Comparison of ENCODE assay signal across 9 cellular contexts in the genomic region with DNA sequence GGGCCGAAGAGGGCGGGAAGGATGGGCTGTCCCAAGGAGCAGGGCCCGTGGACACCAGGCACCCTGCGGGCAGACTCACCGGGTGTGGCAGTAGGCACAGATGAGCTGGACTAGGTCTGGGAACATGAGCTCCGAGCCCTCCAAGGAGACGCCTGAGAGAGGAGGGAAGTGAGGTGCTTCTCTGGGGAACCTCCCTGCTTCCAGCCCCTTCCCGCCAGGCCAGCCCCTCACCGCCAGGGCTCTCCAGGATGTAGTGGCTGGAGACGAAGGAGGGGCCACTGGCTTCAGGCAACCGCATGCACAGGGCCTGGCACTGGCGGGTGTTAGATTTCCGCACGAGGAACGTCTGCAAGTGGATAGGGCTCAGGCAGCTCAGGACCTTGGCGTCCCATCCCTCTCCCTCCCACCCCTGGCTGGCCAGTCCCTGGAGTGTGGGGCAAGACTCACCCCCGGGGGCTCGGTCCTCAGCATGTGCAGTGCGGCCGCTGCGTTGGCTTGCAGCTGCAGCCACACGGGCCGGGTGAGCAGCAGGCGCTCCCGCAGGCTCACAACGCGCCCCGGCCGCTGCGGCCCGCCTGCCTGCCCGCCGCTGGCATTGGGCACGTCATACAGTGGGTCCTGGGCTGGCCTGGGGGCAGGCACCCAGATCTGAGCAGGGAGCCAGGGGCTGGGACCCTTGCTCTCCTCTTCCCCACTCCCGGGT. TPM values are rescaled to one million over a fixed set of nuclear protein-coding genes. Genes with fewer than 3 reads are reported as not detected.
DNase-seq lines count a peak whose midpoint lies in the region; ATAC-seq, FAIRE-seq and TF ChIP-seq lines count a peak whose summit lies in the region.
"Had no signal": no experiment of that assay in that cellular context is flagged by ENCODE, and none has a peak within 500 bp of the region (broad histone marks: within the 10 kb centered on the region; RNA-seq: fewer than 3 reads in every experiment).

No MANE protein-coding gene starts in this region.

- H3K9ac ChIP-seq in IMR-90 (ENCODE audit: low read depth, low read length) = peak overlapping the region; percentile 72
- peak overlapping the region in 1 of 2 experiments; percentile 80; a peak in 2 of 4 replicates for H3K9ac ChIP-seq in K562 (ENCODE audit: insufficient read depth in 1 of 2, low read depth in 2 of 2, low read length in 2 of 2)
- H3K9ac ChIP-seq in iPS-20b (ENCODE audit: low read depth, low read length) = no peak overlapping the region; the same call in 1 of the 2 replicates

- DNase-seq in BJ (ENCODE audit: low read depth) = no peak
- peak; percentile 59 for DNase-seq in IMR-90
- peak in 1 of 4 experiments; percentile 9 for DNase-seq in K562 (ENCODE audit: extremely low read depth in 1 of 4, low spot score in 3 of 4)
- no peak for DNase-seq in small intestine
- DNase-seq in COR-L47 (lab: John Stamatoyannopoulos, UW) = no peak

- POLR2A ChIA-PET in BJ (lab: Charles Lee) (interaction anchor here (0.7 to 2.9 kb wide), 4 partner anchors 19 to 316 kb away, joined by 3 to 34 read pairs (median 3); a partner anchor contains a TSS), IMR-90 (lab: Charles Lee; ENCODE audit: unreplicated experiment) (interaction anchor here (0.6 to 2.2 kb wide), 5 partner anchors 9 to 308 kb away, joined by 3 to 23 read pairs (median 5); a partner anchor contains a TSS), K562 (lab: Yijun Ruan, JAX) (interaction anchor here (0.6 to 1.3 kb wide), 9 partner anchors 9 to 728 kb away, joined by 3 to 6 read pairs (median 3); a partner anchor contains a TSS)

- BruUV-seq in IMR-90 (replicated peaks; lab: Mats Ljungman, UMichigan) = no TSS peak
- no TSS peak for BruUV-seq in K562 (replicated peaks; lab: Mats Ljungman, UMichigan)

- WGBS in IMR-90 (ENCODE audit: extremely low coverage in 2 of 2, insufficient read length in 1 of 2), 2 experiments = 5% methylated on average over 20 of the region's 35 CpGs; no CpG with 5 or more reads in 1 of the 2 experiments
- WGBS in K562 (ENCODE audit: insufficient coverage, low coverage, missing lambda C conversion rate) = 45% methylated on average over 24 of the region's 35 CpGs
- WGBS in small intestine, 3 donors = 9 to 19% (median 13%) methylated on average over 31 to 35 of the region's 35 CpGs

- H3K4ac ChIP-seq in IMR-90 (ENCODE audit: low read depth, low read length) = peak overlapping the region; percentile 97

- dilution Hi-C loops in IMR-90 (cut with HindIII; ENCODE audit: low sequenced_read_pairs, unreplicated experiment) = no loop called here

- H3K4me3 ChIP-seq in BJ (ENCODE audit: low read depth, low read length) (peak overlapping the region; percentile 78), IMR-90 (ENCODE audit: insufficient read depth, low read depth, low read length) (peak overlapping the region; percentile 60), K562 (no peak overlapping the region), iPS-20b (ENCODE audit: low read length) (peak overlapping the region; percentile 67), small intestine (ENCODE audit: low read depth in 1 of 2, low read length in 2 of 2) (peak overlapping the region; percentile 65 to 71)

- FAIRE-seq in K562 (lab: Jason Lieb, UNC) (no peak), small intestine (lab: Jason Lieb, UNC) (no peak)
- FAIRE-seq: islet of Langerhans had no signal

- peaks cover 23% of the 10 kb centered on the region for H3K4me1 ChIP-seq in IMR-90 (ENCODE audit: control insufficient read depth, insufficient read depth, low read length)
- peaks cover 9 to 59% of the 10 kb centered on the region in 2 experiments for H3K4me1 ChIP-seq in K562 (replicated peaks in 1 of 2; ENCODE audit: control insufficient read depth in 2 of 2, insufficient read depth in 2 of 2, low read length in 2 of 2)
- H3K4me1 ChIP-seq in iPS-20b (ENCODE audit: insufficient read depth, low read length) = peaks cover 3% of the 10 kb centered on the region; the same call in 1 of the 2 replicates
- no peaks in the 10 kb centered on the region for H3K4me1 ChIP-seq in small intestine (ENCODE audit: control insufficient read depth in 2 of 2, insufficient read depth in 1 of 2, low read depth in 1 of 2, low read length in 1 of 2)

- CTCF ChIA-PET in BJ (lab: Yijun Ruan, JAX) (interaction anchor here (0.6 to 8.7 kb wide), 19 partner anchors 9 to 82 kb away, joined by 3 to 201 read pairs (median 5); a partner anchor contains a TSS), IMR-90 (lab: Yijun Ruan, JAX) (interaction anchor here (0.6 to 2.1 kb wide), 6 partner anchors 10 to 53 kb away, joined by 3 to 17 read pairs (median 4); a partner anchor contains a TSS), K562 (lab: Yijun Ruan, JAX; ENCODE audit: low intra/inter-chr PET ratio) (interaction anchor here (0.6 to 1.7 kb wide), 2 partner anchors 24 to 446 kb away, joined by 4 to 8 read pairs; no protein-coding TSS in a partner anchor)

- peak overlapping the region; percentile 90 for H2AK5ac ChIP-seq in IMR-90 (ENCODE audit: low read depth, low read length)

- peak overlapping the region; percentile 83 for H3K56ac ChIP-seq in IMR-90 (ENCODE audit: extremely low read depth, insufficient read depth, low read length)

- H3K4me2 ChIP-seq in IMR-90 (ENCODE audit: low read depth, low read length) = peak overlapping the region; percentile 92
- no peak overlapping the region; the same call in 1 of the 2 replicates for H3K4me2 ChIP-seq in K562 (ENCODE audit: insufficient read depth, low read length)

- H3K14ac ChIP-seq in IMR-90 (replicated peaks; ENCODE audit: low read depth, low read length) = peak overlapping the region; percentile 95

- H3K36me3 ChIP-seq in BJ (ENCODE audit: control insufficient read depth, insufficient read depth, low read length) = peaks cover 37% of the 10 kb centered on the region
- peaks cover 33% of the 10 kb centered on the region for H3K36me3 ChIP-seq in IMR-90 (ENCODE audit: control insufficient read depth, insufficient read depth, low read length)
- peaks cover 35% of the 10 kb centered on the region; the same call in 1 of the 3 replicates for H3K36me3 ChIP-seq in K562 (ENCODE audit: control insufficient read depth, insufficient read depth, low read length)
- H3K36me3 ChIP-seq in iPS-20b (ENCODE audit: insufficient read depth, low read depth, low read length) = peaks cover 16% of the 10 kb centered on the region
- peaks cover 0 to 8% of the 10 kb centered on the region in 2 donors for H3K36me3 ChIP-seq in small intestine (ENCODE audit: control insufficient read depth in 2 of 2, insufficient read depth in 2 of 2, low read length in 2 of 2)

- no peaks in the 10 kb centered on the region for H3K9me1 ChIP-seq in IMR-90 (ENCODE audit: insufficient read depth, low read length)
- no peaks in the 10 kb centered on the region for H3K9me1 ChIP-seq in K562 (ENCODE audit: control insufficient read depth, insufficient read depth, low read length)

- peak overlapping the region; percentile 53 for H2BK20ac ChIP-seq in IMR-90 (ENCODE audit: low read depth, low read length)

- H3K18ac ChIP-seq in IMR-90 (ENCODE audit: low read depth, low read length) = peak overlapping the region; percentile 67

- peak overlapping the region; percentile 63 to 79; a peak in 3 of 4 replicates for H4K8ac ChIP-seq in IMR-90 (ENCODE audit: low read depth in 2 of 2, low read length in 2 of 2)

- TF ChIP-seq CTCF in BJ (IDR thresholded peaks at IDR 0.05; ENCODE audit: insufficient read depth, low read depth, low read length) (peak; percentile 8; the same call in 1 of the 2 replicates), IMR-90 (conservative IDR thresholded peaks at IDR 0.05; ENCODE audit: low read depth, low read length) (no peak), K562 (IDR thresholded peaks at IDR 0.05 in 2 of 3, conservative IDR thresholded peaks at IDR 0.05 in 1 of 3; ENCODE audit: insufficient read depth in 2 of 3, low read depth in 1 of 3, low read length in 3 of 3) (no peak)

- in situ Hi-C loops in IMR-90 (cut with MboI; ENCODE audit: low sequenced_read_pairs) (no loop called here), K562 (cut with MboI) (no loop called here)

- peaks cover 21% of the 10 kb centered on the region for H4K20me1 ChIP-seq in IMR-90 (ENCODE audit: insufficient read depth, low read length)
- peaks cover 3% of the 10 kb centered on the region; the same call in 1 of the 2 replicates for H4K20me1 ChIP-seq in K562 (replicated peaks; ENCODE audit: control insufficient read depth, insufficient read depth, low read length)

- peak overlapping the region; percentile 69; the same call in 1 of the 2 replicates for H4K5ac ChIP-seq in IMR-90 (ENCODE audit: low read depth, low read length)

- H3K79me2 ChIP-seq in K562 (ENCODE audit: control insufficient read depth, insufficient read depth, low read length) = no peaks in the 10 kb centered on the region

- peak overlapping the region; percentile 83 for H2AFZ ChIP-seq in IMR-90 (replicated peaks; ENCODE audit: low read length, poor library complexity)
- no peak overlapping the region for H2AFZ ChIP-seq in K562 (ENCODE audit: low read depth, low read length)

- H2BK15ac ChIP-seq in IMR-90 (ENCODE audit: low read depth, low read length) = peak overlapping the region; percentile 54; the same call in 2 of the 3 replicates

- peak overlapping the region; percentile 97 for H2BK5ac ChIP-seq in IMR-90 (ENCODE audit: low read depth, low read length, poor library complexity, severe bottlenecking)

- TF ChIP-seq RAD21 in IMR-90 (IDR thresholded peaks at IDR 0.05; ENCODE audit: low read length) (no peak), K562 (CRISPR knock-in tag; conservative IDR thresholded peaks at IDR 0.05 in 1 of 2, IDR thresholded peaks at IDR 0.05 in 1 of 2) (no peak)

- H3K27ac ChIP-seq in IMR-90 (ENCODE audit: insufficient read depth, low read length) (peak overlapping the region; percentile 89), K562 (ENCODE audit: extremely low read depth, low read depth, low read length) (no peak overlapping the region), iPS-20b (ENCODE audit: low read length) (no peak overlapping the region), small intestine (ENCODE audit: low read depth in 1 of 2, low read length in 1 of 2) (peak overlapping the region; percentile 55 to 86)

- H3K9me3 ChIP-seq in IMR-90 (ENCODE audit: control insufficient read depth, insufficient read depth, low read length) (no peaks in the 10 kb centered on the region), K562 (replicated peaks; ENCODE audit: control insufficient read depth, insufficient read depth, low read depth, low read length) (no peaks in the 10 kb centered on the region), iPS-20b (ENCODE audit: insufficient read depth, low read depth, low read length) (no peaks in the 10 kb centered on the region), small intestine (ENCODE audit: control insufficient read depth, low read depth) (no peaks in the 10 kb centered on the region)

- peak overlapping the region; percentile 97 for H3K23ac ChIP-seq in IMR-90 (ENCODE audit: low read depth, low read length)

- H3K79me1 ChIP-seq in IMR-90 (ENCODE audit: low read depth in 1 of 2, low read length in 2 of 2) = peaks cover 5 to 42% of the 10 kb centered on the region in 2 experiments; a peak in 3 of 4 replicates

- intact Hi-C loops in IMR-90 (cut with micrococcal nuclease) = loop anchor here (1.0 kb wide), 3 partner anchors 23 to 113 kb away; no protein-coding TSS in a partner anchor
- intact Hi-C loops in K562 (cut with micrococcal nuclease) = loop anchor here (1.0 kb wide), 1 partner anchor 23 kb away; no protein-coding TSS in a partner anchor

- TF ChIP-seq POLR2A in IMR-90 (IDR thresholded peaks at IDR 0.05; ENCODE audit: low read depth, low read length) (no peak), K562 (conservative IDR thresholded peaks at IDR 0.05) (no peak)

- no peak for TF ChIP-seq EP300 in K562 (IDR thresholded peaks at IDR 0.05; ENCODE audit: low read length)

- peak overlapping the region; percentile 99 for H2AK9ac ChIP-seq in IMR-90 (replicated peaks; ENCODE audit: low read depth, low read length, poor library complexity)

- H2BK120ac ChIP-seq in IMR-90 (ENCODE audit: low read depth, low read length) = peak overlapping the region; percentile 91

- peak overlapping the region; percentile 90 for H4K91ac ChIP-seq in IMR-90 (ENCODE audit: insufficient read depth, low read depth, low read length)

- H3K27me3 ChIP-seq in BJ (ENCODE audit: control insufficient read depth, insufficient read depth, low read length) (no peaks in the 10 kb centered on the region), IMR-90 (ENCODE audit: control insufficient read depth, insufficient read depth, low read length) (no peaks in the 10 kb centered on the region), K562 (ENCODE audit: control insufficient read depth in 2 of 2, insufficient read depth in 2 of 2, low read length in 2 of 2) (no peaks in the 10 kb centered on the region), iPS-20b (ENCODE audit: insufficient read depth, low read length) (peaks cover 12% of the 10 kb centered on the region), small intestine (ENCODE audit: control insufficient read depth in 2 of 2, insufficient read depth in 2 of 2, low read length in 2 of 2) (no peaks in the 10 kb centered on the region)

- ATAC-seq in IMR-90 (ENCODE audit: low read depth) (peak; percentile 25), K562 (no peak), HG02970 (IDR thresholded peaks at IDR 0.05; ENCODE audit: low FRiP score, unreplicated experiment) (no peak), HG03571 (IDR thresholded peaks at IDR 0.05; ENCODE audit: unreplicated experiment) (no peak)

RNA-seq across cellular contexts. Expression of a gene that starts 0.6 kb away (rescaled TPM):
- polyA plus RNA-seq in BJ (2011; rRNA removed) (6.3 and 9.2 TPM in 2 replicates), IMR-90 (2012; rRNA removed) (20.8 and 27.1 TPM in 2 replicates), K562 (2011; rRNA removed) (0.20 and 0.35 TPM in 2 replicates), K562 (2014; fragmentation: Illumina TruSeq; extraction: Trizol) (0.36 and 0.43 TPM in 2 replicates), K562 (2014; fragmentation: Nextera tagmentation; extraction: Ambion mirVana) (under 1 TPM in 1 of 2 experiments, not detected in 1; 0.01 TPM), K562 (2014; rRNA removed) (0.26 and 0.48 TPM in 2 replicates), small intestine (1 to 10 TPM; 5.8 to 9.6 (median 7.3) TPM)
- 5.4 and 5.8 TPM in 2 replicates for polyA minus RNA-seq in BJ (2011; rRNA and poly(A)+ RNA removed)
- total RNA-seq in IMR-90 (2012; rRNA removed) (9.9 and 10.6 TPM in 2 replicates), K562 (2014; rRNA removed) (0.73 and 0.90 TPM in 2 replicates), K562 (2014; rRNA removed; fragmentation: Illumina TruSeq; extraction: Trizol) (0.25 TPM in 1 of 2 replicates, not detected in the other), K562 (2015; rRNA removed; fragmentation: Illumina TruSeq; extraction: Trizol) (0.34 and 0.47 TPM in 2 replicates), K562 (2021) (0.40 and 1.2 TPM in 2 replicates)
- polyA plus RNA-seq in IMR-90 (2012; cell fraction: cytosol; rRNA removed) = 19.8 and 26.9 TPM in 2 replicates
- 58.8 and 120 TPM in 2 replicates for polyA plus RNA-seq in IMR-90 (2012; cell fraction: nucleus; rRNA removed; ENCODE audit: low replicate concordance)
- 0.74 and 1.8 TPM in 2 replicates for total RNA-seq in K562 (2011; cell fraction: chromatin; rRNA removed; ENCODE audit: low replicate concordance)
- total RNA-seq in K562 (2011; cell fraction: nucleolus; rRNA removed) = 0.79 and 1.2 TPM in 2 replicates
- 1.1 and 1.2 TPM in 2 replicates for total RNA-seq in K562 (2011; cell fraction: nucleoplasm; rRNA removed)
- 0.21 and 1.2 TPM in 2 replicates for polyA plus RNA-seq in K562 (2011; cell fraction: cytosol; rRNA removed)
- 2.0 and 3.7 TPM in 2 replicates for polyA plus RNA-seq in K562 (2011; cell fraction: nucleus; rRNA removed)
- 0.76 and 1.3 TPM in 2 replicates for polyA plus RNA-seq in K562 (2012)
- 0.15 TPM in 1 of 2 replicates, not detected in the other for polyA minus RNA-seq in K562 (2011; rRNA and poly(A)+ RNA removed)
- polyA minus RNA-seq in K562 (2011; cell fraction: cytosol; rRNA and poly(A)+ RNA removed) = 0.29 and 1.3 TPM in 2 replicates
- 0.67 and 1.2 TPM in 2 replicates for polyA minus RNA-seq in K562 (2011; cell fraction: nucleus; rRNA and poly(A)+ RNA removed)

RNA-seq across cellular contexts. Expression of a gene that starts 9.2 kb away (rescaled TPM):
- 36.7 and 46.3 TPM in 2 replicates for polyA plus RNA-seq in BJ (2011; rRNA removed)
- 8.2 and 9.1 TPM in 2 replicates for polyA minus RNA-seq in BJ (2011; rRNA and poly(A)+ RNA removed)
- total RNA-seq in IMR-90 (2012; rRNA removed) = 57.9 and 67.2 TPM in 2 replicates
- 48.3 and 51.9 TPM in 2 replicates for polyA plus RNA-seq in IMR-90 (2012; rRNA removed)
- 38.2 and 49.5 TPM in 2 replicates for polyA plus RNA-seq in IMR-90 (2012; cell fraction: cytosol; rRNA removed)
- polyA plus RNA-seq in IMR-90 (2012; cell fraction: nucleus; rRNA removed; ENCODE audit: low replicate concordance) = 43.6 and 65.0 TPM in 2 replicates
- total RNA-seq in K562 (2011; cell fraction: chromatin; rRNA removed; ENCODE audit: low replicate concordance) = 15.8 and 32.2 TPM in 2 replicates
- 24.8 and 25.1 TPM in 2 replicates for total RNA-seq in K562 (2011; cell fraction: nucleolus; rRNA removed)
- 14.6 and 20.0 TPM in 2 replicates for total RNA-seq in K562 (2011; cell fraction: nucleoplasm; rRNA removed)
- 76.9 and 78.8 TPM in 2 replicates for total RNA-seq in K562 (2014; rRNA removed)
- total RNA-seq in K562 (2014; rRNA removed; fragmentation: Illumina TruSeq; extraction: Trizol) = 23.2 and 31.8 TPM in 2 replicates
- total RNA-seq in K562 (2015; rRNA removed; fragmentation: Illumina TruSeq; extraction: Trizol) = 59.9 and 65.3 TPM in 2 replicates
- total RNA-seq in K562 (2021) = 47.4 and 47.6 TPM in 2 replicates
- polyA plus RNA-seq in K562 (2011; rRNA removed) = 29.3 and 33.4 TPM in 2 replicates
- polyA plus RNA-seq in K562 (2011; cell fraction: cytosol; rRNA removed) = 31.7 and 54.1 TPM in 2 replicates
- polyA plus RNA-seq in K562 (2011; cell fraction: nucleus; rRNA removed) = 33.9 and 46.0 TPM in 2 replicates
- polyA plus RNA-seq in K562 (2012) = 41.0 and 43.8 TPM in 2 replicates
- 33.3 and 44.6 TPM in 2 replicates for polyA plus RNA-seq in K562 (2014; fragmentation: Illumina TruSeq; extraction: Trizol)
- 1 to 10 TPM; 2.2 to 4.5 TPM for polyA plus RNA-seq in K562 (2014; fragmentation: Nextera tagmentation; extraction: Ambion mirVana)
- 65.5 and 67.8 TPM in 2 replicates for polyA plus RNA-seq in K562 (2014; rRNA removed)
- 10.6 and 12.7 TPM in 2 replicates for polyA minus RNA-seq in K562 (2011; rRNA and poly(A)+ RNA removed)
- 6.5 and 12.8 TPM in 2 replicates for polyA minus RNA-seq in K562 (2011; cell fraction: cytosol; rRNA and poly(A)+ RNA removed)
- polyA minus RNA-seq in K562 (2011; cell fraction: nucleus; rRNA and poly(A)+ RNA removed) = 7.0 and 10.6 TPM in 2 replicates
- polyA plus RNA-seq in small intestine = 10 to 100 TPM; 72.2 to 77.5 (median 73.2) TPM

RNA-seq across cellular contexts. Expression of a gene that starts 11.7 kb away (rescaled TPM):
- 12.7 and 16.8 TPM in 2 replicates for polyA plus RNA-seq in BJ (2011; rRNA removed)
- 1.9 and 2.0 TPM in 2 replicates for polyA minus RNA-seq in BJ (2011; rRNA and poly(A)+ RNA removed)
- 10.6 and 13.9 TPM in 2 replicates for total RNA-seq in IMR-90 (2012; rRNA removed)
- polyA plus RNA-seq in IMR-90 (2012; rRNA removed) = 18.4 and 20.5 TPM in 2 replicates
- polyA plus RNA-seq in IMR-90 (2012; cell fraction: cytosol; rRNA removed) = 16.5 and 24.6 TPM in 2 replicates
- polyA plus RNA-seq in IMR-90 (2012; cell fraction: nucleus; rRNA removed; ENCODE audit: low replicate concordance) = 8.5 and 9.5 TPM in 2 replicates
- total RNA-seq in K562 (2011; cell fraction: chromatin; rRNA removed; ENCODE audit: low replicate concordance) = 2.6 and 5.4 TPM in 2 replicates
- total RNA-seq in K562 (2011; cell fraction: nucleolus; rRNA removed) = 9.3 and 11.3 TPM in 2 replicates
- total RNA-seq in K562 (2011; cell fraction: nucleoplasm; rRNA removed) = 6.2 and 6.6 TPM in 2 replicates
- total RNA-seq in K562 (2014; rRNA removed) = 9.5 and 11.7 TPM in 2 replicates
- 3.7 TPM in 2 replicates for total RNA-seq in K562 (2014; rRNA removed; fragmentation: Illumina TruSeq; extraction: Trizol)
- total RNA-seq in K562 (2015; rRNA removed; fragmentation: Illumina TruSeq; extraction: Trizol) = 6.6 and 7.4 TPM in 2 replicates
- total RNA-seq in K562 (2021) = 8.6 and 8.7 TPM in 2 replicates
- 3.4 and 4.6 TPM in 2 replicates for polyA plus RNA-seq in K562 (2011; rRNA removed)
- 4.2 and 7.4 TPM in 2 replicates for polyA plus RNA-seq in K562 (2011; cell fraction: cytosol; rRNA removed)
- 3.3 and 3.4 TPM in 2 replicates for polyA plus RNA-seq in K562 (2011; cell fraction: nucleus; rRNA removed)
- polyA plus RNA-seq in K562 (2012) = 11.4 and 15.9 TPM in 2 replicates
- 3.8 and 5.6 TPM in 2 replicates for polyA plus RNA-seq in K562 (2014; fragmentation: Illumina TruSeq; extraction: Trizol)
- 1 to 10 TPM in 1 of 2 experiments, under 1 TPM in 1; 0.86 to 1.2 TPM for polyA plus RNA-seq in K562 (2014; fragmentation: Nextera tagmentation; extraction: Ambion mirVana)
- polyA plus RNA-seq in K562 (2014; rRNA removed) = 5.7 and 6.8 TPM in 2 replicates
- polyA minus RNA-seq in K562 (2011; rRNA and poly(A)+ RNA removed) = 2.1 and 3.4 TPM in 2 replicates
- polyA minus RNA-seq in K562 (2011; cell fraction: cytosol; rRNA and poly(A)+ RNA removed) = 3.1 and 4.9 TPM in 2 replicates
- polyA minus RNA-seq in K562 (2011; cell fraction: nucleus; rRNA and poly(A)+ RNA removed) = 1.5 and 2.1 TPM in 2 replicates
- polyA plus RNA-seq in small intestine = 10 to 100 TPM; 12.2 to 25.0 (median 16.5) TPM

RNA-seq across cellular contexts. Expression of a gene that starts 18.8 kb away (rescaled TPM):
- polyA plus RNA-seq in BJ (2011; rRNA removed) (83.0 and 180 TPM in 2 replicates), IMR-90 (2012; rRNA removed) (209 and 223 TPM in 2 replicates), K562 (2011; rRNA removed) (not detected in 2 replicates), K562 (2014; fragmentation: Illumina TruSeq; extraction: Trizol) (not detected in 2 replicates), K562 (2014; fragmentation: Nextera tagmentation; extraction: Ambion mirVana) (not detected), K562 (2014; rRNA removed) (not detected in 2 replicates), small intestine (10 to 100 TPM in 1 of 3 donors, 1 to 10 TPM in 1, not detected in 1; 1.6 to 35.7 TPM)
- 54.8 and 83.5 TPM in 2 replicates for polyA minus RNA-seq in BJ (2011; rRNA and poly(A)+ RNA removed)
- total RNA-seq in IMR-90 (2012; rRNA removed) (19.5 and 25.6 TPM in 2 replicates), K562 (2014; rRNA removed) (not detected in 2 replicates), K562 (2014; rRNA removed; fragmentation: Illumina TruSeq; extraction: Trizol) (not detected in 2 replicates), K562 (2015; rRNA removed; fragmentation: Illumina TruSeq; extraction: Trizol) (not detected in 2 replicates), K562 (2021) (0.09 and 0.20 TPM in 2 replicates)
- 280 and 375 TPM in 2 replicates for polyA plus RNA-seq in IMR-90 (2012; cell fraction: cytosol; rRNA removed)
- 114 and 198 TPM in 2 replicates for polyA plus RNA-seq in IMR-90 (2012; cell fraction: nucleus; rRNA removed; ENCODE audit: low replicate concordance)
- total RNA-seq in K562 (2011; cell fraction: chromatin; rRNA removed; ENCODE audit: low replicate concordance) = not detected in 2 replicates
- total RNA-seq in K562 (2011; cell fraction: nucleolus; rRNA removed) = not detected in 2 replicates
- total RNA-seq in K562 (2011; cell fraction: nucleoplasm; rRNA removed) = not detected in 2 replicates
- polyA plus RNA-seq in K562 (2011; cell fraction: cytosol; rRNA removed) = not detected in 2 replicates
- polyA plus RNA-seq in K562 (2011; cell fraction: nucleus; rRNA removed) = not detected in 2 replicates
- 0.04 TPM in 1 of 2 replicates, not detected in the other for polyA plus RNA-seq in K562 (2012)
- polyA minus RNA-seq in K562 (2011; rRNA and poly(A)+ RNA removed) = not detected in 2 replicates
- not detected in 2 replicates for polyA minus RNA-seq in K562 (2011; cell fraction: cytosol; rRNA and poly(A)+ RNA removed)
- not detected in 2 replicates for polyA minus RNA-seq in K562 (2011; cell fraction: nucleus; rRNA and poly(A)+ RNA removed)

RNA-seq across cellular contexts. Expression of a gene that starts 35.9 kb away (rescaled TPM):
- polyA plus RNA-seq in BJ (2011; rRNA removed) = 0.21 and 0.48 TPM in 2 replicates
- polyA minus RNA-seq in BJ (2011; rRNA and poly(A)+ RNA removed) = 0.43 TPM in 1 of 2 replicates, not detected in the other
- total RNA-seq in IMR-90 (2012; rRNA removed) = under 0.01 TPM in 2 replicates
- polyA plus RNA-seq in IMR-90 (2012; rRNA removed) = 0.87 and 1.2 TPM in 2 replicates
- 0.32 and 0.92 TPM in 2 replicates for polyA plus RNA-seq in IMR-90 (2012; cell fraction: cytosol; rRNA removed)
- polyA plus RNA-seq in IMR-90 (2012; cell fraction: nucleus; rRNA removed; ENCODE audit: low replicate concordance) = 4.7 and 8.5 TPM in 2 replicates
- 80.0 and 218 TPM in 2 replicates for total RNA-seq in K562 (2011; cell fraction: chromatin; rRNA removed; ENCODE audit: low replicate concordance)
- total RNA-seq in K562 (2011; cell fraction: nucleolus; rRNA removed) = 123 and 132 TPM in 2 replicates
- 120 and 128 TPM in 2 replicates for total RNA-seq in K562 (2011; cell fraction: nucleoplasm; rRNA removed)
- total RNA-seq in K562 (2014; rRNA removed) = 13.3 and 22.5 TPM in 2 replicates
- 6.2 and 8.8 TPM in 2 replicates for total RNA-seq in K562 (2014; rRNA removed; fragmentation: Illumina TruSeq; extraction: Trizol)
- 14.2 and 16.1 TPM in 2 replicates for total RNA-seq in K562 (2015; rRNA removed; fragmentation: Illumina TruSeq; extraction: Trizol)
- 48.6 and 50.5 TPM in 2 replicates for total RNA-seq in K562 (2021)
- 22.0 and 35.8 TPM in 2 replicates for polyA plus RNA-seq in K562 (2011; rRNA removed)
- 24.0 and 39.3 TPM in 2 replicates for polyA plus RNA-seq in K562 (2011; cell fraction: cytosol; rRNA removed)
- polyA plus RNA-seq in K562 (2011; cell fraction: nucleus; rRNA removed) = 152 and 232 TPM in 2 replicates
- polyA plus RNA-seq in K562 (2012) = 32.6 and 39.1 TPM in 2 replicates
- 43.1 and 47.4 TPM in 2 replicates for polyA plus RNA-seq in K562 (2014; fragmentation: Illumina TruSeq; extraction: Trizol)
- 1 to 10 TPM; 2.4 to 2.5 TPM for polyA plus RNA-seq in K562 (2014; fragmentation: Nextera tagmentation; extraction: Ambion mirVana)
- polyA plus RNA-seq in K562 (2014; rRNA removed) = 39.3 and 48.7 TPM in 2 replicates
- polyA minus RNA-seq in K562 (2011; rRNA and poly(A)+ RNA removed) = 7.0 and 7.7 TPM in 2 replicates
- 19.7 and 20.7 TPM in 2 replicates for polyA minus RNA-seq in K562 (2011; cell fraction: cytosol; rRNA and poly(A)+ RNA removed)
- polyA minus RNA-seq in K562 (2011; cell fraction: nucleus; rRNA and poly(A)+ RNA removed) = 19.7 and 19.9 TPM in 2 replicates
- polyA plus RNA-seq in small intestine = 10 to 100 TPM in 1 of 3 donors, 1 to 10 TPM in 1, under 1 TPM in 1; 0.89 to 16.2 (median 1.1) TPM

Comparison
In these comparisons a context has a peak if more than half of its experiments do, and no peak if none do; other contexts are left out.
1. H3K27ac ChIP-seq: peak in IMR-90 (single experiment) and small intestine (2 of 2); none in K562 (single experiment) and iPS-20b (single experiment).